19 cellular contexts compared by ENCODE assay signal in genomic region chr3:196708467-196708866, GRCh38. TPM values are rescaled to one million over a fixed set of nuclear protein-coding genes. Genes with fewer than 3 reads are reported as not detected.
DNase-seq lines count a peak whose midpoint lies in the region; ATAC-seq, FAIRE-seq and TF ChIP-seq lines count a peak whose summit lies in the region.
"Had no signal": no experiment of that assay in that cellular context is flagged by ENCODE, and none has a peak within 500 bp of the region (broad histone marks: within the 10 kb centered on the region; RNA-seq: fewer than 3 reads in every experiment).

No MANE protein-coding gene starts in this region.

- H3K27me3 Mint-ChIP-seq in CD4-positive, alpha-beta T cell = no peaks in the 10 kb centered on the region
- no peaks in the 10 kb centered on the region for H3K27me3 Mint-ChIP-seq in type B pancreatic cell
- H3K27me3 Mint-ChIP-seq: CD4-positive, alpha-beta memory T cell had no signal

- peaks cover 12% of the 10 kb centered on the region for H3K4me1 ChIP-seq in HepG2 (ENCODE audit: insufficient read depth, low read length)

- no peak overlapping the region for H3K4me3 ChIP-seq in choroid plexus epithelial cell (ENCODE audit: low read depth, low read length)
- no peak overlapping the region for H3K4me3 ChIP-seq in fibroblast of pulmonary artery (replicated peaks; ENCODE audit: low read depth, low read length)
- H3K4me3 ChIP-seq in HepG2 (replicated peaks in 1 of 3; ENCODE audit: insufficient read depth in 1 of 3, low read depth in 2 of 3, low read length in 3 of 3) = no peak overlapping the region

- CTCF ChIA-PET in CD4-positive, alpha-beta T cell (lab: Charles Lee) = interaction anchor here (0.6 to 1.5 kb wide), 5 partner anchors 9 to 235 kb away, joined by 3 to 4 read pairs (median 3); no protein-coding TSS in a partner anchor
- CTCF ChIA-PET in HepG2 (lab: Yijun Ruan, JAX; ENCODE audit: low intra/inter-chr PET ratio, low total read pairs) = no interaction called here

- ATAC-seq in CD4-positive, alpha-beta T cell (ENCODE audit: poor library complexity) = no peak
- ATAC-seq in HepG2 = no peak
- ATAC-seq: SK-N-SH treated with all-trans-retinoic acid at 6 μM for 48 hours had no signal

- WGBS in HepG2 (ENCODE audit: low lambda C conversion rate) = 42% methylated on average over 7 of the region's 7 CpGs

- no peak for FAIRE-seq in HepG2 (lab: Jason Lieb, UNC)
- FAIRE-seq: D721Med, H1 had no signal

- no peaks in the 10 kb centered on the region for H3K79me2 ChIP-seq in HepG2 (ENCODE audit: insufficient read depth, low read length)

- H3K4me3 Mint-ChIP-seq in CD4-positive, alpha-beta T cell = no peak overlapping the region
- no peak overlapping the region for H3K4me3 Mint-ChIP-seq in type B pancreatic cell
- H3K4me3 Mint-ChIP-seq: CD4-positive, alpha-beta memory T cell had no signal

- no peak overlapping the region for H2AFZ ChIP-seq in HepG2 (ENCODE audit: low read length)

- no peaks in the 10 kb centered on the region for H3K9me3 Mint-ChIP-seq in CD4-positive, alpha-beta T cell
- H3K9me3 Mint-ChIP-seq in type B pancreatic cell = no peaks in the 10 kb centered on the region
- H3K9me3 Mint-ChIP-seq: CD4-positive, alpha-beta memory T cell had no signal

- no peak overlapping the region for H3K4me2 ChIP-seq in HepG2 (ENCODE audit: low read depth, low read length)

- peak overlapping the region; percentile 40 for H3K27ac Mint-ChIP-seq in CD4-positive, alpha-beta T cell
- H3K27ac Mint-ChIP-seq in type B pancreatic cell = no peak overlapping the region

- BruUV-seq in HepG2 (replicated peaks; lab: Mats Ljungman, UMichigan) = no TSS peak

- no peak overlapping the region for H3K9ac ChIP-seq in HepG2 (ENCODE audit: insufficient read depth, low read depth, low read length)

- no peak for TF ChIP-seq CTCF in CD4-positive, alpha-beta T cell (IDR thresholded peaks at IDR 0.05)
- TF ChIP-seq CTCF in choroid plexus epithelial cell (conservative IDR thresholded peaks at IDR 0.05; ENCODE audit: low read depth, low read length) = no peak
- TF ChIP-seq CTCF in fibroblast of pulmonary artery (IDR thresholded peaks at IDR 0.05; ENCODE audit: low read length, missing control alignments) = no peak
- TF ChIP-seq CTCF in HepG2 (CRISPR knock-in tag; IDR thresholded peaks at IDR 0.05) = no peak
- TF ChIP-seq CTCF in type B pancreatic cell (conservative IDR thresholded peaks at IDR 0.05) = no peak

- DNase-seq in CD4-positive, alpha-beta T cell = no peak
- peak; percentile 33 for DNase-seq in NCI-H460 (ENCODE audit: extremely low read depth, low read depth)
- DNase-seq in choroid plexus epithelial cell (ENCODE audit: low read depth) = peak; percentile 24
- peak; percentile 53 for DNase-seq in fibroblast of pulmonary artery (ENCODE audit: low read depth)
- DNase-seq in HepG2 (ENCODE audit: low spot score) = no peak
- no peak for DNase-seq in ACHN
- DNase-seq in type B pancreatic cell (ENCODE audit: extremely low spot score, unreplicated experiment) = no peak
- no peak for DNase-seq in activated CD4-positive, alpha-beta T cell treated with anti-CD3 and anti-CD28 coated beads for 48 hours
- DNase-seq: CD4-positive, alpha-beta memory T cell; DMS79; IMR-90; NCI-H1417 treated with DMSO at 0.1 percent for 48 hours; NCI-H2029; NCI-H2171; NCI-H446; SHP77 treated with DMSO at 0.1 percent for 48 hours had no signal

- H3K4me1 Mint-ChIP-seq in CD4-positive, alpha-beta T cell (ENCODE audit: low read depth) = peaks cover 21% of the 10 kb centered on the region
- H3K4me1 Mint-ChIP-seq in type B pancreatic cell (ENCODE audit: unreplicated experiment) = peaks cover 13% of the 10 kb centered on the region

- H3K36me3 ChIP-seq in HepG2 (replicated peaks in 1 of 2; ENCODE audit: control insufficient read depth in 1 of 2, insufficient read depth in 2 of 2, low read length in 2 of 2) = no peaks in the 10 kb centered on the region

- TF ChIP-seq RAD21 in HepG2 (CRISPR knock-in tag; IDR thresholded peaks at IDR 0.05) = no peak

- no peak for TF ChIP-seq EP300 in HepG2 (IDR thresholded peaks at IDR 0.05; ENCODE audit: low read depth in 2 of 2, low read length in 2 of 2)
- no peak for TF ChIP-seq EP300 in HepG2 (CRISPR knock-in tag; IDR thresholded peaks at IDR 0.05; ENCODE audit: borderline replicate concordance)

- intact Hi-C loops in CD4-positive, alpha-beta T cell (cut with DNase I, micrococcal nuclease) = no loop called here
- intact Hi-C loops in HepG2 (cut with micrococcal nuclease; ENCODE audit: unreplicated experiment) = no loop called here

- no peak for TF ChIP-seq POLR2A in HepG2 (IDR thresholded peaks at IDR 0.05; ENCODE audit: insufficient read depth in 1 of 2, low read depth in 2 of 2, low read length in 2 of 2)

- no peak overlapping the region for H3K27ac ChIP-seq in CD4-positive, alpha-beta T cell (ENCODE audit: low read depth, low read length)
- no peak overlapping the region for H3K27ac ChIP-seq in HepG2 (ENCODE audit: extremely low read length, insufficient read depth, low read length)

- in situ Hi-C loops in HepG2 (cut with HindIII; ENCODE audit: extremely low pct_ligation_motif_present, low pct_unique_long_range_greater_than_20kb) (no loop called here), ACHN (cut with HindIII; ENCODE audit: low pct_ligation_motif_present, low pct_unique_long_range_greater_than_20kb, low sequenced_read_pairs) (no loop called here)

- no peaks in the 10 kb centered on the region for H3K27me3 ChIP-seq in CD4-positive, alpha-beta T cell (ENCODE audit: control insufficient read depth, insufficient read depth, low read length)
- peaks cover 0 to 4% of the 10 kb centered on the region in 2 experiments; a peak in 1 of 5 replicates for H3K27me3 ChIP-seq in HepG2 (ENCODE audit: control insufficient read depth in 1 of 2, insufficient read depth in 2 of 2, low read length in 2 of 2)

- no peaks in the 10 kb centered on the region for H3K9me3 ChIP-seq in CD4-positive, alpha-beta T cell (ENCODE audit: control insufficient read depth, low read length)
- H3K9me3 ChIP-seq in HepG2 (ENCODE audit: low read length) = no peaks in the 10 kb centered on the region

- no peaks in the 10 kb centered on the region for H4K20me1 ChIP-seq in HepG2 (ENCODE audit: insufficient read depth, low read length)

- POLR2A ChIA-PET in CD4-positive, alpha-beta T cell (lab: Charles Lee) = interaction anchor here (1.0 kb wide), 1 partner anchor 31 kb away, joined by 3 read pairs; the partner anchor contains the start of gene PAK2
- POLR2A ChIA-PET in HepG2 (lab: Yijun Ruan, JAX) = no interaction called here

- H3K36me3 Mint-ChIP-seq in CD4-positive, alpha-beta T cell (ENCODE audit: low read depth) = peaks cover 11% of the 10 kb centered on the region
- H3K36me3 Mint-ChIP-seq in type B pancreatic cell = no peaks in the 10 kb centered on the region

RNA-seq across cellular contexts. Expression of gene CEP19, which starts 3.6 kb away (rescaled TPM):
- total RNA-seq in CD4-positive, alpha-beta T cell = under 1 TPM; 0.36 to 0.64 TPM
- 3.2 and 3.7 TPM in 2 replicates for total RNA-seq in NCI-H460 (2014; rRNA removed; shearing (Covaris generic))
- polyA plus RNA-seq in NCI-H460 (2014; cell fraction: nucleus; rRNA removed) = 1.4 and 2.1 TPM in 2 replicates
- total RNA-seq in HepG2 (2016; rRNA removed; fragmentation: Illumina TruSeq; extraction: Trizol) = 1.2 and 1.5 TPM in 2 replicates
- total RNA-seq in HepG2 (2016; cell fraction: cytosol; rRNA removed; fragmentation: Illumina TruSeq; extraction: Trizol; ENCODE audit: low read depth) = 0.79 and 1.0 TPM in 2 replicates
- total RNA-seq in HepG2 (2016; cell fraction: insoluble cytoplasmic fraction; rRNA removed; fragmentation: Illumina TruSeq; extraction: Trizol) = 1.6 and 1.8 TPM in 2 replicates
- total RNA-seq in HepG2 (2016; cell fraction: membrane; rRNA removed; fragmentation: Illumina TruSeq; extraction: Trizol) = 2.4 and 3.0 TPM in 2 replicates
- total RNA-seq in HepG2 (2016; cell fraction: nucleus; rRNA removed; fragmentation: Illumina TruSeq; extraction: Trizol) = 0.60 and 0.71 TPM in 2 replicates
- polyA plus RNA-seq in HepG2 (2011; rRNA removed) = 0.43 and 0.48 TPM in 2 replicates
- 0.16 and 0.23 TPM in 2 replicates for polyA plus RNA-seq in HepG2 (2011; cell fraction: cytosol; rRNA removed)
- 0.10 TPM in 1 of 2 replicates, not detected in the other for polyA plus RNA-seq in HepG2 (2011; cell fraction: nucleus; rRNA removed)
- 0.32 and 0.53 TPM in 2 replicates for polyA plus RNA-seq in HepG2 (2012)
- 0.61 and 0.97 TPM in 2 replicates for polyA plus RNA-seq in HepG2 (2016; cell fraction: cytosol; fragmentation: Illumina TruSeq; extraction: Trizol; ENCODE audit: low read depth)
- 1.2 and 1.5 TPM in 2 replicates for polyA plus RNA-seq in HepG2 (2016; cell fraction: insoluble cytoplasmic fraction; fragmentation: Illumina TruSeq; extraction: Trizol; ENCODE audit: low read depth)
- 1.4 and 1.9 TPM in 2 replicates for polyA plus RNA-seq in HepG2 (2016; cell fraction: membrane; fragmentation: Illumina TruSeq; extraction: Trizol; ENCODE audit: low read depth)
- polyA plus RNA-seq in HepG2 (2016; cell fraction: nucleus; fragmentation: Illumina TruSeq; extraction: Trizol; ENCODE audit: insufficient read depth, low read depth) = 0.63 and 0.81 TPM in 2 replicates
- polyA minus RNA-seq in HepG2 (2011; rRNA and poly(A)+ RNA removed; ENCODE audit: low replicate concordance) = 0.12 and 0.42 TPM in 2 replicates
- 0.30 and 0.53 TPM in 2 replicates for polyA minus RNA-seq in HepG2 (2011; cell fraction: cytosol; rRNA and poly(A)+ RNA removed)
- polyA minus RNA-seq in HepG2 (2011; cell fraction: nucleus; rRNA and poly(A)+ RNA removed) = 0.25 TPM in 1 of 2 replicates, not detected in the other
- 1.1 and 4.5 TPM in 2 replicates for total RNA-seq in type B pancreatic cell (ENCODE audit: low replicate concordance)

RNA-seq across cellular contexts. Expression of gene PIGX, which starts 3.7 kb away (rescaled TPM):
- total RNA-seq in CD4-positive, alpha-beta T cell = 10 to 100 TPM; 13.3 to 13.9 TPM
- total RNA-seq in NCI-H460 (2014; rRNA removed; shearing (Covaris generic)) = 25.6 and 32.0 TPM in 2 replicates
- polyA plus RNA-seq in NCI-H460 (2014; cell fraction: nucleus; rRNA removed) = 33.0 and 44.5 TPM in 2 replicates
- total RNA-seq in HepG2 (2016; rRNA removed; fragmentation: Illumina TruSeq; extraction: Trizol) (19.2 and 21.3 TPM in 2 replicates), type B pancreatic cell (ENCODE audit: low replicate concordance) (20.0 and 26.9 TPM in 2 replicates)
- 14.5 and 16.7 TPM in 2 replicates for total RNA-seq in HepG2 (2016; cell fraction: cytosol; rRNA removed; fragmentation: Illumina TruSeq; extraction: Trizol; ENCODE audit: low read depth)
- total RNA-seq in HepG2 (2016; cell fraction: insoluble cytoplasmic fraction; rRNA removed; fragmentation: Illumina TruSeq; extraction: Trizol) = 20.4 TPM in 2 replicates
- 21.3 and 29.5 TPM in 2 replicates for total RNA-seq in HepG2 (2016; cell fraction: membrane; rRNA removed; fragmentation: Illumina TruSeq; extraction: Trizol)
- 13.8 and 14.2 TPM in 2 replicates for total RNA-seq in HepG2 (2016; cell fraction: nucleus; rRNA removed; fragmentation: Illumina TruSeq; extraction: Trizol)
- 9.8 and 13.2 TPM in 2 replicates for polyA plus RNA-seq in HepG2 (2011; rRNA removed)
- polyA plus RNA-seq in HepG2 (2011; cell fraction: cytosol; rRNA removed) = 7.1 and 12.4 TPM in 2 replicates
- 2.3 and 2.9 TPM in 2 replicates for polyA plus RNA-seq in HepG2 (2011; cell fraction: nucleus; rRNA removed)
- 8.7 and 12.5 TPM in 2 replicates for polyA plus RNA-seq in HepG2 (2012)
- 13.7 and 19.3 TPM in 2 replicates for polyA plus RNA-seq in HepG2 (2016; cell fraction: cytosol; fragmentation: Illumina TruSeq; extraction: Trizol; ENCODE audit: low read depth)
- 18.2 and 21.5 TPM in 2 replicates for polyA plus RNA-seq in HepG2 (2016; cell fraction: insoluble cytoplasmic fraction; fragmentation: Illumina TruSeq; extraction: Trizol; ENCODE audit: low read depth)
- polyA plus RNA-seq in HepG2 (2016; cell fraction: membrane; fragmentation: Illumina TruSeq; extraction: Trizol; ENCODE audit: low read depth) = 18.3 and 23.7 TPM in 2 replicates
- polyA plus RNA-seq in HepG2 (2016; cell fraction: nucleus; fragmentation: Illumina TruSeq; extraction: Trizol; ENCODE audit: insufficient read depth, low read depth) = 17.8 and 22.2 TPM in 2 replicates
- 5.1 and 15.9 TPM in 2 replicates for polyA minus RNA-seq in HepG2 (2011; rRNA and poly(A)+ RNA removed; ENCODE audit: low replicate concordance)
- 7.3 and 7.4 TPM in 2 replicates for polyA minus RNA-seq in HepG2 (2011; cell fraction: cytosol; rRNA and poly(A)+ RNA removed)
- 4.1 and 5.0 TPM in 2 replicates for polyA minus RNA-seq in HepG2 (2011; cell fraction: nucleus; rRNA and poly(A)+ RNA removed)

RNA-seq across cellular contexts. Expression of gene PAK2, which starts 31.2 kb away (rescaled TPM):
- 10 to 100 TPM; 36.2 to 41.7 TPM for total RNA-seq in CD4-positive, alpha-beta T cell
- total RNA-seq in NCI-H460 (2014; rRNA removed; shearing (Covaris generic)) = 41.6 and 42.9 TPM in 2 replicates
- polyA plus RNA-seq in NCI-H460 (2014; cell fraction: nucleus; rRNA removed) = 9.2 and 14.8 TPM in 2 replicates
- 24.7 and 52.5 TPM in 2 replicates for total RNA-seq in HepG2 (2016; rRNA removed; fragmentation: Illumina TruSeq; extraction: Trizol)
- 29.7 and 29.8 TPM in 2 replicates for total RNA-seq in HepG2 (2016; cell fraction: cytosol; rRNA removed; fragmentation: Illumina TruSeq; extraction: Trizol; ENCODE audit: low read depth)
- 25.8 and 50.8 TPM in 2 replicates for total RNA-seq in HepG2 (2016; cell fraction: insoluble cytoplasmic fraction; rRNA removed; fragmentation: Illumina TruSeq; extraction: Trizol)
- 26.7 and 27.3 TPM in 2 replicates for total RNA-seq in HepG2 (2016; cell fraction: membrane; rRNA removed; fragmentation: Illumina TruSeq; extraction: Trizol)
- total RNA-seq in HepG2 (2016; cell fraction: nucleus; rRNA removed; fragmentation: Illumina TruSeq; extraction: Trizol) = 21.3 and 28.8 TPM in 2 replicates
- 20.7 and 23.0 TPM in 2 replicates for polyA plus RNA-seq in HepG2 (2011; rRNA removed)
- 17.8 and 24.1 TPM in 2 replicates for polyA plus RNA-seq in HepG2 (2011; cell fraction: cytosol; rRNA removed)
- 6.9 and 11.2 TPM in 2 replicates for polyA plus RNA-seq in HepG2 (2011; cell fraction: nucleus; rRNA removed)
- polyA plus RNA-seq in HepG2 (2012) = 46.1 and 48.3 TPM in 2 replicates
- polyA plus RNA-seq in HepG2 (2016; cell fraction: cytosol; fragmentation: Illumina TruSeq; extraction: Trizol; ENCODE audit: low read depth) = 3.5 TPM in 2 replicates
- polyA plus RNA-seq in HepG2 (2016; cell fraction: insoluble cytoplasmic fraction; fragmentation: Illumina TruSeq; extraction: Trizol; ENCODE audit: low read depth) = 52.9 and 62.1 TPM in 2 replicates
- 13.7 and 14.3 TPM in 2 replicates for polyA plus RNA-seq in HepG2 (2016; cell fraction: membrane; fragmentation: Illumina TruSeq; extraction: Trizol; ENCODE audit: low read depth)
- 27.3 and 28.5 TPM in 2 replicates for polyA plus RNA-seq in HepG2 (2016; cell fraction: nucleus; fragmentation: Illumina TruSeq; extraction: Trizol; ENCODE audit: insufficient read depth, low read depth)
- polyA minus RNA-seq in HepG2 (2011; rRNA and poly(A)+ RNA removed; ENCODE audit: low replicate concordance) = 53.5 and 73.4 TPM in 2 replicates
- polyA minus RNA-seq in HepG2 (2011; cell fraction: cytosol; rRNA and poly(A)+ RNA removed) = 63.8 and 71.2 TPM in 2 replicates
- 23.6 and 36.4 TPM in 2 replicates for polyA minus RNA-seq in HepG2 (2011; cell fraction: nucleus; rRNA and poly(A)+ RNA removed)
- 56.8 and 58.6 TPM in 2 replicates for total RNA-seq in type B pancreatic cell (ENCODE audit: low replicate concordance)

Comparison
In these comparisons a context has a peak if more than half of its experiments do, and no peak if none do; other contexts are left out.
1. DNase-seq: peak in NCI-H460 (single experiment), choroid plexus epithelial cell (single experiment) and fibroblast of pulmonary artery (single experiment); none in CD4-positive, alpha-beta T cell (0 of 10), HepG2 (single experiment), ACHN (single experiment), type B pancreatic cell (single experiment) and activated CD4-positive, alpha-beta T cell treated with anti-CD3 and anti-CD28 coated beads for 48 hours (single experiment).